ENCODE assay signal across 10 cellular contexts in the genomic region with DNA sequence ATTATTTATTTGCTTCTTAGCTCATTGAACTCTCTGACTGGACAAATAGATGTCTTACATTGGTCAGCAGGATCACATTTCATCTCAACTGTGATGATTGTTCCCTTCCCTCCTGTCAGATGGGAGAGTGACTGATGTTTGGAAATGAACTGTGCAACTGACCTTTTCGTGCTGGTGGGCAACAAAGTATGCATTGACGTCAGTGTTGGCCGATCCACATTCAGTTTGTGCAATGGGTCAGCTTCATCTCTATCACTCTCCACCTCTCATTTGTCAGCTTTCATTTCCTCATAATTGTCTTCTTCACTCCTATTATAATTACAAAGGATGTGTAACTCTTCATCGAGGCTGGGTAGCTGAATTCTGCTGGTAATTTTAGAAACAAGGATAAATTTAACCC.
DNase-seq lines count a peak whose midpoint lies in the region; ATAC-seq, FAIRE-seq and TF ChIP-seq lines count a peak whose summit lies in the region.
"Had no signal": no experiment of that assay in that cellular context is flagged by ENCODE, and none has a peak within 500 bp of the region (broad histone marks: within the 10 kb centered on the region; RNA-seq: fewer than 3 reads in every experiment).

No MANE protein-coding gene starts in this region.

- H3K27ac ChIP-seq in adrenal gland (peak overlapping the region in 2 of 5 donors; percentile 17 to 59), right cardiac atrium (ENCODE audit: low read length) (no peak overlapping the region), body of pancreas (peak overlapping the region in 1 of 4 donors; percentile 58)

- WGBS in adrenal gland, 4 donors = 40 to 55% (median 49%) methylated on average over 4 of the region's 4 CpGs
- 17% methylated on average over 4 of the region's 4 CpGs for WGBS in right cardiac atrium
- 67 to 82% methylated on average over 4 of the region's 4 CpGs for WGBS in body of pancreas, 2 donors

- H3K36me3 ChIP-seq in adrenal gland (replicated peaks in 1 of 2) = no peaks in the 10 kb centered on the region
- no peaks in the 10 kb centered on the region for H3K36me3 ChIP-seq in body of pancreas (replicated peaks in 1 of 2; ENCODE audit: insufficient read depth in 1 of 2, low read depth in 2 of 2)

- FAIRE-seq in HTR-8/SVneo (lab: Jason Lieb, UNC) = peak; percentile 100

- no peak overlapping the region for H3K4me3 ChIP-seq in adrenal gland
- no peak overlapping the region for H3K4me3 ChIP-seq in right cardiac atrium (ENCODE audit: low read length)
- H3K4me3 ChIP-seq in body of pancreas = no peak overlapping the region

- TF ChIP-seq POLR2A in adrenal gland (IDR thresholded peaks at IDR 0.05) = no peak
- no peak for TF ChIP-seq POLR2A in body of pancreas (IDR thresholded peaks at IDR 0.05)

- DNase-seq in HTR-8/SVneo (ENCODE audit: insufficient read length, low spot score) = peak; percentile 97
- DNase-seq in adrenal gland = peak in 5 of 7 donors; percentile 24 to 75 (median 39)
- DNase-seq in right cardiac atrium = peak in 1 of 3 donors; percentile 48
- peak; percentile 91 for DNase-seq in stromal cell of bone marrow (ENCODE audit: low read depth)
- no peak for DNase-seq in T-helper 9 cell
- no peak for DNase-seq in activated naive CD8-positive, alpha-beta T cell treated with anti-CD3 and anti-CD28 coated beads, Interleukin-2, amount 50 U/mL, for 24 hours
- DNase-seq in body of pancreas = no peak
- DNase-seq: activated T-cell treated with anti-CD3 and anti-CD28 coated beads, Interleukin-2, amount 50 U/mL, for 4 hours had no signal

- H3K9me3 Mint-ChIP-seq in activated naive CD8-positive, alpha-beta T cell treated with anti-CD3 and anti-CD28 coated beads, Interleukin-2, amount 50 U/mL, for 24 hours = no peaks in the 10 kb centered on the region
- H3K9me3 Mint-ChIP-seq: activated T-cell treated with anti-CD3 and anti-CD28 coated beads, Interleukin-2, amount 50 U/mL, for 4 hours had no signal

- peaks cover 10% of the 10 kb centered on the region for H3K36me3 Mint-ChIP-seq in activated naive CD8-positive, alpha-beta T cell treated with anti-CD3 and anti-CD28 coated beads, Interleukin-2, amount 50 U/mL, for 24 hours (ENCODE audit: low read depth)

- peaks cover 9 to 36% of the 10 kb centered on the region in 2 donors for H3K4me1 ChIP-seq in adrenal gland (replicated peaks in 1 of 2)
- H3K4me1 ChIP-seq in right cardiac atrium (ENCODE audit: control insufficient read depth, insufficient read depth, low read length) = peaks cover 10% of the 10 kb centered on the region
- H3K4me1 ChIP-seq in body of pancreas = peaks cover 40% of the 10 kb centered on the region

- no peak for TF ChIP-seq CTCF in adrenal gland (IDR thresholded peaks at IDR 0.05)
- no peak for TF ChIP-seq CTCF in body of pancreas (IDR thresholded peaks at IDR 0.05)

- H3K9me3 ChIP-seq in adrenal gland (replicated peaks in 1 of 3) (no peaks in the 10 kb centered on the region), right cardiac atrium (ENCODE audit: control insufficient read depth, low read length) (no peaks in the 10 kb centered on the region), body of pancreas (no peaks in the 10 kb centered on the region)

- H3K27me3 Mint-ChIP-seq in activated naive CD8-positive, alpha-beta T cell treated with anti-CD3 and anti-CD28 coated beads, Interleukin-2, amount 50 U/mL, for 24 hours = no peaks in the 10 kb centered on the region

- intact Hi-C loops in adrenal gland (cut with DNase I) = no loop called here
- intact Hi-C loops in right cardiac atrium (cut with DNase I) = loop anchor here in 1 of 4 donors (10.0 kb wide), 1 partner anchor 90 kb away; the partner anchor contains the start of gene SIK2
- intact Hi-C loops in body of pancreas (cut with DNase I) = no loop called here

- H3K27me3 ChIP-seq in adrenal gland (no peaks in the 10 kb centered on the region), right cardiac atrium (ENCODE audit: control insufficient read depth, insufficient read depth) (no peaks in the 10 kb centered on the region), body of pancreas (no peaks in the 10 kb centered on the region)

- no peak overlapping the region for H3K4me3 Mint-ChIP-seq in activated naive CD8-positive, alpha-beta T cell treated with anti-CD3 and anti-CD28 coated beads, Interleukin-2, amount 50 U/mL, for 24 hours
- H3K4me3 Mint-ChIP-seq: activated T-cell treated with anti-CD3 and anti-CD28 coated beads, Interleukin-2, amount 50 U/mL, for 4 hours had no signal

- H3K27ac Mint-ChIP-seq in activated naive CD8-positive, alpha-beta T cell treated with anti-CD3 and anti-CD28 coated beads, Interleukin-2, amount 50 U/mL, for 24 hours = no peak overlapping the region

- ATAC-seq in right cardiac atrium (peak; percentile 34 to 89), GM21515 (IDR thresholded peaks at IDR 0.05; ENCODE audit: unreplicated experiment) (no peak), body of pancreas (no peak)
- no peak for ATAC-seq in activated naive CD8-positive, alpha-beta T cell treated with anti-CD3 and anti-CD28 coated beads, Interleukin-2, amount 50 U/mL, for 24 hours
- ATAC-seq: activated T-cell treated with anti-CD3 and anti-CD28 coated beads, Interleukin-2, amount 50 U/mL, for 4 hours; esophagus mucosa had no signal

- H3K4me1 Mint-ChIP-seq in activated naive CD8-positive, alpha-beta T cell treated with anti-CD3 and anti-CD28 coated beads, Interleukin-2, amount 50 U/mL, for 24 hours = peaks cover 7% of the 10 kb centered on the region

Comparison
In these comparisons a context has a peak if more than half of its experiments do, and no peak if none do; other contexts are left out.
1. DNase-seq: peak in HTR-8/SVneo (single experiment), adrenal gland (5 of 7) and stromal cell of bone marrow (single experiment); none in T-helper 9 cell (single experiment), activated naive CD8-positive, alpha-beta T cell treated with anti-CD3 and anti-CD28 coated beads, Interleukin-2, amount 50 U/mL, for 24 hours (single experiment) and body of pancreas (0 of 4).
2. ATAC-seq: peak in right cardiac atrium (2 of 2); none in GM21515 (single experiment), activated naive CD8-positive, alpha-beta T cell treated with anti-CD3 and anti-CD28 coated beads, Interleukin-2, amount 50 U/mL, for 24 hours (single experiment) and body of pancreas (single experiment).